9 cellular contexts compared by ENCODE assay signal in the genomic region with DNA sequence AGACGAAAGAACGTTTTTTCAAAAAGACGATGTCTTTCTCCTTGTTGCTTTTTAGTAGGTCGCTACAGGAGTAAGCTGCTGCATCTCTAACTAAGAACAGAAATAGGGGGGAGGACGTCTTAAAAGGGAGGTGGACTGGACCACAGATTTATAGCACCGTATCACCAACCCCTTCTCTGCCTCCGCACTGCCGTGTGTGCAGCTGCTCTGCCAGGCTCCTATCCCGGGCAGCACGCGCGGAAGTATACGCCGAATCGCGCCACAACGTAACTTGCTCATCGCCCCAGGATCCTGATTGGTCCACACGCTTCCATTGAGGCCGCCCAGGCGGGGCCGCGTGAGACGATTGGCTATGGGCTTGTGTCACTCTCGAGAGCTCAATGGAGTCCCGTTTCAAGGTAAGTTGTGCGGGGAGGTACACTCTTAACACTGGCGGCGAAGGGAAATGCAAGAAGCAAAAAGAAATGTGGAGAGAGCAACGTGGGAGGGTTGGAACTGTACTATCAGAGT. TPM values are rescaled to one million over a fixed set of nuclear protein-coding genes. Genes with fewer than 3 reads are reported as not detected.
A peak's percentile ranks its signal among the peaks of the same experiment; 100 is the strongest.
DNase-seq lines count a peak whose midpoint lies in the region; TF ChIP-seq lines count a peak whose summit lies in the region.
"Had no signal": no experiment of that assay in that cellular context is flagged by ENCODE, and none has a peak within 500 bp of the region (broad histone marks: within the 10 kb centered on the region; RNA-seq: fewer than 3 reads in every experiment).

A gene (minus strand): TSS at position 121 of the 510 bp plus-strand sequence. CDS start 64,006 bp downstream, outside the sequence.

- 2 to 4% methylated on average over 30 of the region's 30 CpGs for WGBS in sigmoid colon, 2 donors

- peaks cover 35 to 99% (median 72%) of the 10 kb centered on the region in 3 donors for H3K27me3 ChIP-seq in sigmoid colon

- H3K4me3 ChIP-seq in iPS-18c (ENCODE audit: insufficient read depth, low read depth, low read length) (peak within 1 kb of the TSS; percentile 74), sigmoid colon (peak within 1 kb of the TSS; percentile 9 to 38 (median 26))

- H3K27ac ChIP-seq in sigmoid colon: no peak within 1 kb of the TSS
- H3K27ac ChIP-seq: C4-2B had no signal

- no peak for TF ChIP-seq POLR2A in sigmoid colon (IDR thresholded peaks at IDR 0.05)

- peaks cover 2% of the 10 kb centered on the region for H3K9me3 ChIP-seq in iPS-18c (ENCODE audit: control insufficient read depth, insufficient read depth, low read length)
- H3K9me3 ChIP-seq in sigmoid colon: no peaks in the 10 kb centered on the region

- TF ChIP-seq CTCF in sigmoid colon (IDR thresholded peaks at IDR 0.05): no peak

- no peak for TF ChIP-seq EP300 in sigmoid colon (IDR thresholded peaks at IDR 0.05)

- DNase-seq in activated T-cell treated with anti-CD3 and anti-CD28 coated beads for 24 hours (ENCODE audit: low read depth): peak; percentile 18
- DNase-seq in activated T-cell treated with anti-CD3 and anti-CD28 coated beads for 4 hours: no peak
- peak; percentile 93 for DNase-seq in SHP77 treated with DMSO at 0.1 percent for 48 hours (lab: John Stamatoyannopoulos, UW)
- peak; percentile 94 for DNase-seq in cerebellum (ENCODE audit: low spot score)
- DNase-seq in sigmoid colon: peak; percentile 85
- no peak for DNase-seq in NCI-H1092 (lab: John Stamatoyannopoulos, UW)
- no peak for DNase-seq in NOMO-1 treated with DMSO at 0.1 percent for 48 hours (lab: John Stamatoyannopoulos, UW; ENCODE audit: unreplicated experiment)

- no peaks in the 10 kb centered on the region for H3K36me3 ChIP-seq in sigmoid colon

- intact Hi-C loops in sigmoid colon (cut with DNase I): no loop called here

- H3K4me1 ChIP-seq in sigmoid colon: peaks cover 0 to 31% (median 29%) of the 10 kb centered on the region in 4 donors

RNA-seq across cellular contexts. Expression of the gene that starts here (rescaled TPM):
- total RNA-seq in cerebellum: 238 TPM
- total RNA-seq in sigmoid colon: under 1 TPM in 2 of 4 donors, not detected in 2; 0.16 to 0.36 TPM
- under 1 TPM in 1 of 3 donors, not detected in 2; 0.22 TPM for polyA plus RNA-seq in sigmoid colon

Comparison
In these comparisons a context has a peak if more than half of its experiments do, and no peak if none do; other contexts are left out.
1. RNA of the gene that starts here (total RNA-seq): 238 TPM in cerebellum (single experiment); 0.16 to 0.36 TPM in sigmoid colon; every median in the first group is over 100 times any median in the second.
2. DNase-seq: peak in activated T-cell treated with anti-CD3 and anti-CD28 coated beads for 24 hours (single experiment), SHP77 treated with DMSO at 0.1 percent for 48 hours (single experiment) and cerebellum (single experiment); none in activated T-cell treated with anti-CD3 and anti-CD28 coated beads for 4 hours (single experiment), NCI-H1092 (single experiment) and NOMO-1 treated with DMSO at 0.1 percent for 48 hours (single experiment).
3. Peak in DNase-seq and H3K4me3 ChIP-seq in sigmoid colon; RNA of the gene not detected or under 1 TPM.